In the genomic region with DNA sequence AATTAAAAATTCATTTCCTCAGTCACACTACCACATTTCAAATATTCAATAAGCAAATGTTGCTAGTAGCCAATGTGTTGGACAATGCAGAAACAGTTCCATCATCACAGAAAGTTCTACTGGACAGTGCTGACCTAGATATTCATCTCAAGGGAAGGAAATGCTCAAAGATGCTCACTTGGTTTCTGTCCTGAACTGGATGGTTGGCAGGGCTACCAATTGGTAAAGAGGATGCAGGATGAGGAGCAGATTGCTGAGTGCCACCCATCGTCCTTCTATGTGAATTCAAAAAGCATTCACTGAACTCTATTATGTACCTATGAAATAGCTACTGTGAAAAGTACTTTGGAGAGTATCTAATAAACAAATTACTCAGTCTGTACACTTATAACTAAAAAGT, we compare ENCODE assay signal across 35 cellular contexts.
"Had no signal": no experiment of that assay in that cellular context is flagged by ENCODE, and none has a peak within 500 bp of the region (broad histone marks: within the 10 kb centered on the region; RNA-seq: fewer than 3 reads in every experiment).

No MANE protein-coding gene starts in this region.

- H3K4me3 Mint-ChIP-seq: activated B cell treated with CpG ODN at 0.5 μM for 24 hours; activated CD4-positive, alpha-beta memory T cell treated with anti-CD3 and anti-CD28 coated beads for 36 hours; activated CD4-positive, alpha-beta T cell treated with anti-CD3 and anti-CD28 coated beads, Interleukin-2, amount 10 ng/mL, durations not matched to agents 24 days and 14 days; activated CD8-positive, alpha-beta T cell treated with anti-CD3 and anti-CD28 coated beads for 36 hours; activated naive CD4-positive, alpha-beta T cell treated with anti-CD3 and anti-CD28 coated beads, Interleukin-2, amount 10 ng/mL, durations not matched to agents 7 days and 5 days; activated naive CD4-positive, alpha-beta T cell treated with anti-CD3 and anti-CD28 coated beads, Interleukin-2, amount 50 U/mL, for 24 hours; activated naive CD8-positive, alpha-beta T cell treated with anti-CD3 and anti-CD28 coated beads for 36 hours; activated T-cell treated with anti-CD3 and anti-CD28 coated beads, Interleukin-2, amount 50 U/mL, for 4 hours; activated T-cell treated with anti-CD3 and anti-CD28 coated beads, Interleukin-2, amount 50 U/mL, for 72 hours; activated T-helper 1 cell treated with anti-CD3 and anti-CD28 coated beads, Interleukin-12 subunit alpha, Interleukin-12 subunit beta, Interleukin-2, Interleukin-4 antibody, amounts not matched to agents 30 ng/mL and 10 ng/mL and 1 ng/mL, durations not matched to agents 14 hours and 24 hours and 36 hours; activated T-helper 17 cell treated with anti-CD3 and anti-CD28 coated beads, Interleukin-2, amount 50 U/mL, for 72 hours; brain; central memory CD8-positive, alpha-beta T cell; T-helper 1 cell treated with Interleukin-12 subunit alpha and Interleukin-12 subunit beta and Interleukin-4 antibody, amounts not matched to agents 30 μg/mL and 1 μg/mL, for 36 hours; T-helper 2 cell treated with Interferon-gamma antibody and Interleukin-4, amounts not matched to agents 5 μg/mL and 100 μg/mL, for 36 hours had no signal

- H3K27me3 Mint-ChIP-seq: activated B cell treated with CpG ODN at 0.5 μM for 24 hours; activated naive CD4-positive, alpha-beta T cell treated with anti-CD3 and anti-CD28 coated beads, Interleukin-2, amount 50 U/mL, for 24 hours; central memory CD8-positive, alpha-beta T cell had no signal

- H3K27me3 ChIP-seq: ascending aorta, cardiac muscle cell had no signal

- H3K9me3 ChIP-seq: ascending aorta had no signal

- H3K27ac Mint-ChIP-seq: activated B cell treated with CpG ODN at 0.5 μM for 24 hours; activated CD4-positive, alpha-beta memory T cell treated with anti-CD3 and anti-CD28 coated beads for 36 hours; activated CD4-positive, alpha-beta T cell treated with anti-CD3 and anti-CD28 coated beads, Interleukin-2, amount 10 ng/mL, durations not matched to agents 24 days and 14 days; activated CD8-positive, alpha-beta T cell treated with anti-CD3 and anti-CD28 coated beads for 36 hours; activated naive CD4-positive, alpha-beta T cell treated with anti-CD3 and anti-CD28 coated beads, Interleukin-2, amount 10 ng/mL, durations not matched to agents 7 days and 5 days; activated naive CD4-positive, alpha-beta T cell treated with anti-CD3 and anti-CD28 coated beads, Interleukin-2, amount 50 U/mL, for 24 hours; activated naive CD8-positive, alpha-beta T cell treated with anti-CD3 and anti-CD28 coated beads for 36 hours; activated T-cell treated with anti-CD3 and anti-CD28 coated beads, Interleukin-2, amount 50 U/mL, for 72 hours; activated T-helper 1 cell treated with anti-CD3 and anti-CD28 coated beads, Interleukin-12 subunit alpha, Interleukin-12 subunit beta, Interleukin-2, Interleukin-4 antibody, amounts not matched to agents 30 ng/mL and 10 ng/mL and 1 ng/mL, durations not matched to agents 14 hours and 24 hours and 36 hours; activated T-helper 17 cell treated with anti-CD3 and anti-CD28 coated beads, Interleukin-2, amount 50 U/mL, for 72 hours; T-helper 1 cell treated with Interleukin-12 subunit alpha and Interleukin-12 subunit beta and Interleukin-4 antibody, amounts not matched to agents 30 μg/mL and 1 μg/mL, for 36 hours; T-helper 2 cell treated with Interferon-gamma antibody and Interleukin-4, amounts not matched to agents 5 μg/mL and 100 μg/mL, for 36 hours had no signal

- ATAC-seq: activated CD8-positive, alpha-beta T cell treated with anti-CD3 and anti-CD28 coated beads for 36 hours; activated T-cell treated with anti-CD3 and anti-CD28 coated beads, Interleukin-2, amount 50 U/mL, for 4 hours; activated T-cell treated with anti-CD3 and anti-CD28 coated beads, Interleukin-2, amount 50 U/mL, for 72 hours; activated T-helper 17 cell treated with anti-CD3 and anti-CD28 coated beads, Interleukin-2, amount 50 U/mL, for 72 hours had no signal

- H3K4me3 ChIP-seq: ascending aorta, cardiac muscle cell had no signal

- H3K27ac ChIP-seq: ascending aorta, cardiac muscle cell, WERI-Rb-1 had no signal

- H3K4me1 ChIP-seq: ascending aorta had no signal

- DNase-seq: activated B cell treated with CpG ODN at 0.5 μM for 24 hours; activated CD4-positive, alpha-beta memory T cell treated with anti-CD3 and anti-CD28 coated beads for 36 hours; activated CD4-positive, alpha-beta T cell treated with anti-CD3 and anti-CD28 coated beads for 4 hours; activated CD4-positive, alpha-beta T cell treated with anti-CD3 and anti-CD28 coated beads, Interleukin-2, amount 10 ng/mL, durations not matched to agents 24 days and 14 days; activated CD4-positive, alpha-beta T cell treated with anti-CD3 and anti-CD28 coated beads, Interleukin-2, amount 50 U/mL, for 1 hour; activated CD4-positive, alpha-beta T cell treated with anti-CD3 and anti-CD28 coated beads, Interleukin-2, amount 50 U/mL, for 4 hours; activated CD4-positive, CD25-positive, alpha-beta regulatory T cell treated with anti-CD3 and anti-CD28 coated beads, Interleukin-2, amount 50 U/mL, for 72 hours; activated CD8-positive, alpha-beta memory T cell treated with anti-CD3 and anti-CD28 coated beads, Interleukin-2, amount 50 U/mL, for 4 hours; activated CD8-positive, alpha-beta T cell treated with anti-CD3 and anti-CD28 coated beads for 36 hours; activated effector memory CD4-positive, alpha-beta T cell treated with anti-CD3 and anti-CD28 coated beads, Interleukin-2, amount 50 U/mL, for 16 hours; activated gamma-delta T cell treated with Interleukin-2 at 50 U/mL for 16 hours; activated naive CD4-positive, alpha-beta T cell treated with anti-CD3 and anti-CD28 coated beads, Interleukin-2, amount 10 ng/mL, durations not matched to agents 7 days and 5 days; activated naive CD4-positive, alpha-beta T cell treated with Interleukin-2 at 50 U/mL for 16 hours; activated naive CD8-positive, alpha-beta T cell treated with anti-CD3 and anti-CD28 coated beads for 36 hours; activated T-cell treated with anti-CD3 and anti-CD28 coated beads for 4 hours; activated T-cell treated with anti-CD3 and anti-CD28 coated beads, Interleukin-2, amount 50 U/mL, for 1 hour; activated T-cell treated with anti-CD3 and anti-CD28 coated beads, Interleukin-2, amount 50 U/mL, for 4 hours; activated T-cell treated with anti-CD3 and anti-CD28 coated beads, Interleukin-2, amount 50 U/mL, for 72 hours; amygdala; anterior cingulate cortex; caudate nucleus; SW 1271; T-helper 1 cell; T-helper 2 cell; T-helper 9 cell; WERI-Rb-1 had no signal

- H3K36me3 Mint-ChIP-seq: activated CD4-positive, alpha-beta memory T cell treated with anti-CD3 and anti-CD28 coated beads for 36 hours; activated naive CD4-positive, alpha-beta T cell treated with anti-CD3 and anti-CD28 coated beads, Interleukin-2, amount 10 ng/mL, durations not matched to agents 7 days and 5 days; activated naive CD4-positive, alpha-beta T cell treated with anti-CD3 and anti-CD28 coated beads, Interleukin-2, amount 50 U/mL, for 24 hours; activated naive CD8-positive, alpha-beta T cell treated with anti-CD3 and anti-CD28 coated beads for 36 hours had no signal

- H3K36me3 ChIP-seq: cardiac muscle cell had no signal

- H3K9me3 Mint-ChIP-seq: activated B cell treated with CpG ODN at 0.5 μM for 24 hours; activated CD4-positive, alpha-beta memory T cell treated with anti-CD3 and anti-CD28 coated beads for 36 hours; activated CD4-positive, alpha-beta T cell treated with anti-CD3 and anti-CD28 coated beads, Interleukin-2, amount 10 ng/mL, durations not matched to agents 24 days and 14 days; activated CD8-positive, alpha-beta T cell treated with anti-CD3 and anti-CD28 coated beads for 36 hours; activated naive CD4-positive, alpha-beta T cell treated with anti-CD3 and anti-CD28 coated beads, Interleukin-2, amount 10 ng/mL, durations not matched to agents 7 days and 5 days; activated naive CD4-positive, alpha-beta T cell treated with anti-CD3 and anti-CD28 coated beads, Interleukin-2, amount 50 U/mL, for 24 hours; activated naive CD8-positive, alpha-beta T cell treated with anti-CD3 and anti-CD28 coated beads for 36 hours; activated T-cell treated with anti-CD3 and anti-CD28 coated beads, Interleukin-2, amount 50 U/mL, for 4 hours; activated T-cell treated with anti-CD3 and anti-CD28 coated beads, Interleukin-2, amount 50 U/mL, for 72 hours; activated T-helper 1 cell treated with anti-CD3 and anti-CD28 coated beads, Interleukin-12 subunit alpha, Interleukin-12 subunit beta, Interleukin-2, Interleukin-4 antibody, amounts not matched to agents 30 ng/mL and 10 ng/mL and 1 ng/mL, durations not matched to agents 14 hours and 24 hours and 36 hours; activated T-helper 17 cell treated with anti-CD3 and anti-CD28 coated beads, Interleukin-2, amount 50 U/mL, for 72 hours; brain; central memory CD8-positive, alpha-beta T cell; T-helper 1 cell treated with Interleukin-12 subunit alpha and Interleukin-12 subunit beta and Interleukin-4 antibody, amounts not matched to agents 30 μg/mL and 1 μg/mL, for 36 hours; T-helper 2 cell treated with Interferon-gamma antibody and Interleukin-4, amounts not matched to agents 5 μg/mL and 100 μg/mL, for 36 hours had no signal
